In genomic region chr12:91926810-91927209, GRCh38 we compare ENCODE assay signal across 10 cellular contexts.
DNase-seq lines count a peak whose midpoint lies in the region; ATAC-seq and TF ChIP-seq lines count a peak whose summit lies in the region.
"Had no signal": no experiment of that assay in that cellular context is flagged by ENCODE, and none has a peak within 500 bp of the region (broad histone marks: within the 10 kb centered on the region; RNA-seq: fewer than 3 reads in every experiment).

No MANE protein-coding gene starts in this region.

- peak; percentile 40 for ATAC-seq in left colon
- no peak for ATAC-seq in GM18861 (IDR thresholded peaks at IDR 0.05; ENCODE audit: unreplicated experiment)
- ATAC-seq in HG03175 (IDR thresholded peaks at IDR 0.05; ENCODE audit: unreplicated experiment) = no peak

- H3K27ac ChIP-seq in brain microvascular endothelial cell = no peak overlapping the region
- H3K27ac ChIP-seq: parathyroid adenoma had no signal

- TF ChIP-seq CTCF in brain microvascular endothelial cell (IDR thresholded peaks at IDR 0.05; ENCODE audit: low read depth, low read length, missing control alignments) = no peak

- H3K36me3 ChIP-seq in brain microvascular endothelial cell (replicated peaks) = no peaks in the 10 kb centered on the region

- DNase-seq in DMS53 (lab: John Stamatoyannopoulos, UW) = peak; percentile 99
- peak; percentile 83 for DNase-seq in NCI-H1417 treated with DMSO at 0.1 percent for 48 hours (lab: John Stamatoyannopoulos, UW)
- peak; percentile 40 for DNase-seq in astrocyte of the hippocampus (ENCODE audit: low read depth, low spot score)
- DNase-seq in left colon = no peak
- no peak for DNase-seq in activated CD8-positive, alpha-beta memory T cell treated with anti-CD3 and anti-CD28 coated beads, Interleukin-2, amount 50 U/mL, for 48 hours
- DNase-seq in brain microvascular endothelial cell = no peak
- DNase-seq: islet precursor cell had no signal

- in situ Hi-C loops in brain microvascular endothelial cell (cut with HindIII; ENCODE audit: low pct_ligation_motif_present, low sequenced_read_pairs) = no loop called here

- intact Hi-C loops in left colon (cut with DNase I, micrococcal nuclease) = no loop called here

- no peaks in the 10 kb centered on the region for H3K27me3 ChIP-seq in brain microvascular endothelial cell (replicated peaks)

- H3K4me3 ChIP-seq in brain microvascular endothelial cell (ENCODE audit: low read depth, low read length) = no peak overlapping the region

Comparison
In these comparisons a context has a peak if more than half of its experiments do, and no peak if none do; other contexts are left out.
1. DNase-seq: peak in DMS53 (single experiment), NCI-H1417 treated with DMSO at 0.1 percent for 48 hours (single experiment) and astrocyte of the hippocampus (single experiment); none in left colon (0 of 2), activated CD8-positive, alpha-beta memory T cell treated with anti-CD3 and anti-CD28 coated beads, Interleukin-2, amount 50 U/mL, for 48 hours (single experiment) and brain microvascular endothelial cell (single experiment).